ENCODE assay signal across 10 cellular contexts in genomic region chr2:138267161-138267901, GRCh38.
DNase-seq lines count a peak whose midpoint lies in the region; ATAC-seq, FAIRE-seq and TF ChIP-seq lines count a peak whose summit lies in the region.
"Had no signal": no experiment of that assay in that cellular context is flagged by ENCODE, and none has a peak within 500 bp of the region (broad histone marks: within the 10 kb centered on the region; RNA-seq: fewer than 3 reads in every experiment).

No MANE protein-coding gene starts in this region.

- no TSS peak for BruUV-seq in Panc1 (replicated peaks; lab: Mats Ljungman, UMichigan)

- no peaks in the 10 kb centered on the region for H3K9me3 ChIP-seq in Panc1 (ENCODE audit: control insufficient read depth, insufficient read depth, low read depth, low read length)
- H3K9me3 ChIP-seq in mesenchymal stem cell (ENCODE audit: control insufficient read depth, low read length), result peaks cover 9% of the 10 kb centered on the region
- no peaks in the 10 kb centered on the region for H3K9me3 ChIP-seq in psoas muscle

- peaks cover 7% of the 10 kb centered on the region for H3K9me3 Mint-ChIP-seq in HFFc6

- H2AK5ac ChIP-seq in mesenchymal stem cell (ENCODE audit: low read length, severe bottlenecking), result peak overlapping the region; percentile 99

- H3K36me3 ChIP-seq in Panc1 (ENCODE audit: control insufficient read depth, insufficient read depth, low read length), result no peaks in the 10 kb centered on the region
- H3K36me3 ChIP-seq in mesenchymal stem cell (ENCODE audit: control insufficient read depth in 1 of 2, insufficient read depth in 2 of 2, low read depth in 1 of 2, low read length in 2 of 2), result no peaks in the 10 kb centered on the region
- H3K36me3 ChIP-seq in psoas muscle (ENCODE audit: insufficient read depth in 1 of 2, low read depth in 1 of 2), result no peaks in the 10 kb centered on the region

- peak overlapping the region; percentile 36 for H3K9ac ChIP-seq in mesenchymal stem cell (ENCODE audit: low read length)

- H3K27ac ChIP-seq in Panc1 (ENCODE audit: low read length) (no peak overlapping the region), mesenchymal stem cell (ENCODE audit: low read length, poor library complexity, severe bottlenecking) (peak overlapping the region; percentile 47), psoas muscle (no peak overlapping the region)

- H2AFZ ChIP-seq in mesenchymal stem cell (ENCODE audit: low read depth, low read length), result no peak overlapping the region

- H3K4me3 Mint-ChIP-seq in HFFc6, result peak overlapping the region; percentile 24; the same call in 1 of the 2 replicates
- H3K4me3 Mint-ChIP-seq: activated naive CD8-positive, alpha-beta T cell treated with anti-CD3 and anti-CD28 coated beads, Interleukin-2, amount 10 ng/mL, durations not matched to agents 7 days and 5 days had no signal

- intact Hi-C loops in Panc1 (cut with micrococcal nuclease; ENCODE audit: unreplicated experiment) (no loop called here), psoas muscle (cut with DNase I) (no loop called here)

- H3K4me2 ChIP-seq in mesenchymal stem cell (ENCODE audit: low read length, poor library complexity, severe bottlenecking), result peak overlapping the region; percentile 7

- H2BK120ac ChIP-seq in mesenchymal stem cell (ENCODE audit: low read depth, low read length), result no peak overlapping the region

- no peak overlapping the region for H3K4me3 ChIP-seq in Panc1 (ENCODE audit: low read depth in 2 of 2, low read length in 2 of 2)
- peak overlapping the region in 1 of 2 experiments; percentile 32 for H3K4me3 ChIP-seq in mesenchymal stem cell (ENCODE audit: insufficient read depth in 1 of 2, low read depth in 1 of 2, low read length in 2 of 2)
- H3K4me3 ChIP-seq in psoas muscle, result no peak overlapping the region

- peak overlapping the region; percentile 58 for H3K27ac Mint-ChIP-seq in HFFc6
- H3K27ac Mint-ChIP-seq: activated naive CD8-positive, alpha-beta T cell treated with anti-CD3 and anti-CD28 coated beads, Interleukin-2, amount 10 ng/mL, durations not matched to agents 7 days and 5 days had no signal

- in situ Hi-C loops in Panc1 (cut with HindIII; ENCODE audit: low pct_unique_long_range_greater_than_20kb, low sequenced_read_pairs), result no loop called here

- POLR2A ChIA-PET in Panc1 (lab: Charles Lee), result no interaction called here

- no peak for TF ChIP-seq CTCF in HFFc6 (IDR thresholded peaks at IDR 0.05)
- TF ChIP-seq CTCF in Panc1 (IDR thresholded peaks at IDR 0.05), result no peak
- no peak for TF ChIP-seq CTCF in psoas muscle (IDR thresholded peaks at IDR 0.05)

- ATAC-seq in Panc1 (peak; percentile 56), psoas muscle (no peak)

- H3K27me3 ChIP-seq in Panc1 (ENCODE audit: control insufficient read depth, insufficient read depth, low read length) (no peaks in the 10 kb centered on the region), mesenchymal stem cell (ENCODE audit: control insufficient read depth in 1 of 2, insufficient read depth in 1 of 2, low read length in 2 of 2) (no peaks in the 10 kb centered on the region), psoas muscle (ENCODE audit: insufficient read depth in 3 of 3, low read length in 2 of 3) (no peaks in the 10 kb centered on the region)

- peak overlapping the region; percentile 75 for H4K8ac ChIP-seq in mesenchymal stem cell (ENCODE audit: low read length)

- H2BK15ac ChIP-seq in mesenchymal stem cell (ENCODE audit: low read depth, poor library complexity, severe bottlenecking), result no peak overlapping the region

- H3K4me1 Mint-ChIP-seq in HFFc6 (ENCODE audit: low read depth), result peaks cover 42% of the 10 kb centered on the region
- H3K4me1 Mint-ChIP-seq: activated naive CD8-positive, alpha-beta T cell treated with anti-CD3 and anti-CD28 coated beads, Interleukin-2, amount 10 ng/mL, durations not matched to agents 7 days and 5 days had no signal

- H3K27me3 Mint-ChIP-seq in HFFc6 (ENCODE audit: insufficient read depth), result no peaks in the 10 kb centered on the region; the same call in 1 of the 2 replicates
- H3K27me3 Mint-ChIP-seq: activated naive CD8-positive, alpha-beta T cell treated with anti-CD3 and anti-CD28 coated beads, Interleukin-2, amount 10 ng/mL, durations not matched to agents 7 days and 5 days had no signal

- H3K18ac ChIP-seq in mesenchymal stem cell (ENCODE audit: low read depth in 1 of 2, low read length in 2 of 2), result peak overlapping the region in 1 of 2 experiments; percentile 37

- FAIRE-seq in GM18507 (lab: Jason Lieb, UNC), result peak; percentile 76

- no peak overlapping the region for H2BK5ac ChIP-seq in mesenchymal stem cell (ENCODE audit: low read depth, low read length, poor library complexity, severe bottlenecking)

- 91% methylated on average over 3 of the region's 4 CpGs for WGBS in mesenchymal stem cell
- WGBS in psoas muscle, 3 donors, result 63 to 86% (median 67%) methylated on average over 4 of the region's 4 CpGs

- no peak overlapping the region for H3K23ac ChIP-seq in mesenchymal stem cell (ENCODE audit: low read length in 2 of 2)

- no peak overlapping the region for H3K14ac ChIP-seq in mesenchymal stem cell (ENCODE audit: low read length in 2 of 2)

- DNase-seq in GM18507 (ENCODE audit: extremely low spot score, insufficient read length, low read depth) (no peak), HFFc6 (peak; percentile 66), Panc1 (ENCODE audit: low read depth, low spot score) (no peak), mesenchymal stem cell (peak; percentile 22), NCI-H1694 (lab: John Stamatoyannopoulos, UW) (no peak), psoas muscle (no peak), SHP77 treated with DMSO at 0.1 percent for 48 hours (lab: John Stamatoyannopoulos, UW) (no peak)
- no peak for DNase-seq in effector CD4-positive, alpha-beta T cell
- DNase-seq: activated naive CD8-positive, alpha-beta T cell treated with anti-CD3 and anti-CD28 coated beads, Interleukin-2, amount 10 ng/mL, durations not matched to agents 7 days and 5 days; midbrain had no signal

- peak overlapping the region; percentile 15 to 35 for H3K4ac ChIP-seq in mesenchymal stem cell (ENCODE audit: low read depth in 1 of 2, low read length in 2 of 2)

- H2BK12ac ChIP-seq in mesenchymal stem cell (ENCODE audit: low read length in 2 of 2), result no peak overlapping the region

- H3K4me1 ChIP-seq in Panc1 (ENCODE audit: control insufficient read depth, insufficient read depth, low read length) (no peaks in the 10 kb centered on the region), mesenchymal stem cell (ENCODE audit: control insufficient read depth, insufficient read depth, low read depth, low read length) (peaks cover 4% of the 10 kb centered on the region), psoas muscle (no peaks in the 10 kb centered on the region)

- CTCF ChIA-PET in Panc1 (lab: Charles Lee), result no interaction called here

- H4K91ac ChIP-seq in mesenchymal stem cell (ENCODE audit: low read length), result peak overlapping the region; percentile 50

- peaks cover 6% of the 10 kb centered on the region; the same call in 1 of the 2 replicates for H3K36me3 Mint-ChIP-seq in HFFc6 (ENCODE audit: low read depth)
- H3K36me3 Mint-ChIP-seq: activated naive CD8-positive, alpha-beta T cell treated with anti-CD3 and anti-CD28 coated beads, Interleukin-2, amount 10 ng/mL, durations not matched to agents 7 days and 5 days had no signal

- no peaks in the 10 kb centered on the region for H3K79me1 ChIP-seq in mesenchymal stem cell (replicated peaks; ENCODE audit: low read length, poor library complexity, severe bottlenecking)

Comparison
In these comparisons a context has a peak if more than half of its experiments do, and no peak if none do; other contexts are left out.
1. DNase-seq: peak in HFFc6 (single experiment) and mesenchymal stem cell (single experiment); none in GM18507 (single experiment), Panc1 (single experiment), effector CD4-positive, alpha-beta T cell (single experiment), NCI-H1694 (single experiment), psoas muscle (0 of 2) and SHP77 treated with DMSO at 0.1 percent for 48 hours (single experiment).